8 cellular contexts compared by ENCODE assay signal in the genomic region with DNA sequence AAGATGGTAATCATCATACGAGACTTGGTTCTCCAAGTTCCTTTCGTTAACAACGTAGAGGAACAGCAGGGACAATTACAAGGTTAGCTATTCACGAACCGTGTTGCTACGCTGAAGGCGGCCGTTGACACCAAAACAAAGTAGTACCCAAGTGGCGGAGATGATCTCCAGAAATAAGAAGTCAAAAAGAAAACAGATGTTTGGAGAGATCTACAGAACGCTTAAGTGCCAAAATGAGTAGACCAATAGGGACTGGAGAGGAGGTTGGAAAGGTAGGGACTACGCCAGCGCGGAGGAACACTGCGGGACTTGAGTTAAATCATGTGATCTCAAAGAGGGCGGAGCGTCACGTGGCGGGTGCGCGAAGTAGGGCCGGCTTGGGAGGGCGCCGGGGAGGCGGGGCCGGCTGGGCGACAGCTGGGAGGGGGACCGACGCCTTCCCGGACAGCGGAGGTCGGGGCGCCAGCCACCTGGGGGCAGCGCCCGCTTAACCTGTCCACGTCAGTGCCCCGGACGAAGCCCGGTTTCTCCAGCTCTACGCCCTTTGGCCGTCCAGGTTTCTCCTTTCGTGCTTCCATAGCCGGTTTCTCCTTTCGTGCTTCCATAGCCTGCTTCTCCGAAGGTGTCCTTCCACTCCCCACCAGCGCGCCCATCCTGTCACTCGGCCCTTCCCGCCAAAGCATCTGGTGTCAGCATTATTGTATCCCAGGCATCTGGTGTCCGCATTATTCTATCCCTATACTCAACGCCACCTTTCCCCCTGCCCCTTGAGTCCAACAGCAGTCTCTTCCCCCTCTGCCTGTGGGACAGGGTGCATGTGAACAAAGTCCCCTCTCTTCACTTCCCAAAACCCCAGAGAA. TPM values are rescaled to one million over a fixed set of nuclear protein-coding genes. Genes with fewer than 3 reads are reported as not detected.
DNase-seq lines count a peak whose midpoint lies in the region; ATAC-seq, FAIRE-seq and TF ChIP-seq lines count a peak whose summit lies in the region.

No MANE protein-coding gene starts in this region.

- H3K27me3 Mint-ChIP-seq in T-helper 17 cell, result no peaks in the 10 kb centered on the region

- peak overlapping the region; percentile 73 for H3K4me3 ChIP-seq in right cardiac atrium (ENCODE audit: low read length)

- H3K4me1 ChIP-seq in right cardiac atrium (ENCODE audit: control insufficient read depth, insufficient read depth, low read length), result peaks cover 7% of the 10 kb centered on the region

- WGBS in right cardiac atrium, result 1% methylated on average over 50 of the region's 50 CpGs

- H3K4me1 Mint-ChIP-seq in T-helper 17 cell, result peaks cover 33% of the 10 kb centered on the region

- peak overlapping the region; percentile 99 for H3K4me3 Mint-ChIP-seq in T-helper 17 cell

- intact Hi-C loops in right cardiac atrium (cut with DNase I), result no loop called here

- no peaks in the 10 kb centered on the region for H3K9me3 ChIP-seq in T-helper 17 cell (ENCODE audit: control insufficient read depth, low read length, poor library complexity, severe bottlenecking)
- no peaks in the 10 kb centered on the region for H3K9me3 ChIP-seq in right cardiac atrium (ENCODE audit: control insufficient read depth, low read length)

- no peaks in the 10 kb centered on the region for H3K27me3 ChIP-seq in right cardiac atrium (ENCODE audit: control insufficient read depth, insufficient read depth)

- ATAC-seq in HG02642 (IDR thresholded peaks at IDR 0.05; ENCODE audit: poor library complexity, unreplicated experiment) (peak; percentile 44), T-helper 17 cell (peak; percentile 55), right cardiac atrium (peak; percentile 66 to 69)

- no peak for FAIRE-seq in urothelium cell line (lab: Jason Lieb, UNC)

- H3K36me3 Mint-ChIP-seq in T-helper 17 cell (ENCODE audit: low read depth), result peaks cover 8% of the 10 kb centered on the region

- H3K27ac ChIP-seq in angular gyrus (ENCODE audit: low read depth, low read length) (peak overlapping the region; percentile 100), right cardiac atrium (ENCODE audit: low read length) (peak overlapping the region; percentile 97)

- DNase-seq in GM10248 (ENCODE audit: extremely low spot score) (peak; percentile 90), NCI-H146 (lab: John Stamatoyannopoulos, UW) (peak; percentile 94), T-helper 17 cell (peak; percentile 87 to 91 (median 91)), right cardiac atrium (peak; percentile 97 to 99 (median 98)), pulmonary artery endothelial cell (ENCODE audit: low read depth, low spot score) (peak; percentile 85), urothelium cell line (ENCODE audit: low spot score) (peak; percentile 79)

- POLR2A ChIA-PET in GM10248 (lab: Yijun Ruan, JAX), result interaction anchor here (0.5 to 2.3 kb wide), 6 partner anchors 8 to 610 kb away, joined by 3 to 11 read pairs (median 3); a partner anchor contains a TSS

- H3K27ac Mint-ChIP-seq in T-helper 17 cell, result peak overlapping the region; percentile 100

- no peak for TF ChIP-seq CTCF in GM10248 (IDR thresholded peaks at IDR 0.05; ENCODE audit: control extremely low read depth, extremely low read depth, low read depth, missing control alignments)

- CTCF ChIA-PET in GM10248 (lab: Yijun Ruan, JAX), result interaction anchor here (1.3 to 1.8 kb wide), 4 partner anchors 8 to 444 kb away, joined by 3 to 6 read pairs (median 4); a partner anchor contains a TSS

RNA-seq across cellular contexts. Expression of a gene that starts 0.7 kb away (rescaled TPM):
- total RNA-seq in T-helper 17 cell (100 to 1,000 TPM; 212 to 247 TPM), right cardiac atrium (100 to 1,000 TPM; 492 to 540 (median 522) TPM), pulmonary artery endothelial cell (101 and 120 TPM in 2 replicates)
- polyA plus RNA-seq in right cardiac atrium, result 741 TPM

RNA-seq across cellular contexts. Expression of a gene that starts 3.7 kb away (rescaled TPM):
- 10 to 100 TPM; 19.2 to 23.2 TPM for total RNA-seq in T-helper 17 cell
- 10 to 100 TPM; 22.2 to 30.4 (median 24.5) TPM for total RNA-seq in right cardiac atrium
- polyA plus RNA-seq in right cardiac atrium, result 18.8 TPM
- 47.1 and 49.1 TPM in 2 replicates for total RNA-seq in pulmonary artery endothelial cell

RNA-seq across cellular contexts. Expression of a gene that starts 8.6 kb away (rescaled TPM):
- 100 to 1,000 TPM; 112 to 115 TPM for total RNA-seq in T-helper 17 cell
- total RNA-seq in right cardiac atrium, result 100 to 1,000 TPM; 118 to 124 (median 122) TPM
- polyA plus RNA-seq in right cardiac atrium, result 80.1 TPM
- 28.8 and 30.7 TPM in 2 replicates for total RNA-seq in pulmonary artery endothelial cell

RNA-seq across cellular contexts. Expression of a gene that starts 8.6 kb away (rescaled TPM):
- total RNA-seq in T-helper 17 cell (10 to 100 TPM; 37.0 to 46.9 TPM), right cardiac atrium (10 to 100 TPM; 20.0 to 26.1 (median 23.4) TPM), pulmonary artery endothelial cell (35.2 and 40.4 TPM in 2 replicates)
- polyA plus RNA-seq in right cardiac atrium, result 14.6 TPM

RNA-seq across cellular contexts. Expression of a gene that starts 9.1 kb away (rescaled TPM):
- total RNA-seq in T-helper 17 cell (10 to 100 TPM; 43.0 to 51.0 TPM), right cardiac atrium (100 to 1,000 TPM in 1 of 4 donors, 10 to 100 TPM in 3; 37.9 to 100 (median 82.9) TPM), pulmonary artery endothelial cell (38.2 and 42.3 TPM in 2 replicates)
- 41.7 TPM for polyA plus RNA-seq in right cardiac atrium

Comparison
In these comparisons a context has a peak if more than half of its experiments do, and no peak if none do; other contexts are left out.
1. Peak in every context shown above with its lines: DNase-seq, ATAC-seq, H3K4me3 ChIP-seq and H3K27ac ChIP-seq.